1 cellular context compared by ENCODE assay signal in the genomic region with DNA sequence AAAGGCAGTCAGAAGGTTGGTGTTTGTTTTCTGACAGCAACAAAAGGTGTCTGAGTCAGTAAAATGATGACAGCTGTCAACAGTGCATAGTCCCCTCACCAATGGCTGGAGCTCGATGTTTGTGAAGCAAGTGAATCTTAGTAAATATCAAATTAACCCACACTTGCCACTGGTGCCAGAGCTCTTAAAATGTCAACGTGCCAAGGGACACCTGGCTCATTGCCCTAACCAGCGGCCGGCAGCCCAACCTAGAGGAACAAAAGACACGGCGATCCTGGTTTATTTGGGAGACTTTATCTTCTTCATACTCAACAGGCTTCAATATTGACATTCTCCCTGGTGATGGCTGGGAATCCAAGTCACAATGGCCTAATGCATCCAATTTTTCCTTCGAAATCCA.
TF ChIP-seq lines count a peak whose summit lies in the region.

No MANE protein-coding gene starts in this region.

TF ChIP-seq in HepG2, 621 proteins besides CTCF, POLR2A, EP300 and RAD21 (continued from another document):
- TF ChIP-seq, protein P1, sequence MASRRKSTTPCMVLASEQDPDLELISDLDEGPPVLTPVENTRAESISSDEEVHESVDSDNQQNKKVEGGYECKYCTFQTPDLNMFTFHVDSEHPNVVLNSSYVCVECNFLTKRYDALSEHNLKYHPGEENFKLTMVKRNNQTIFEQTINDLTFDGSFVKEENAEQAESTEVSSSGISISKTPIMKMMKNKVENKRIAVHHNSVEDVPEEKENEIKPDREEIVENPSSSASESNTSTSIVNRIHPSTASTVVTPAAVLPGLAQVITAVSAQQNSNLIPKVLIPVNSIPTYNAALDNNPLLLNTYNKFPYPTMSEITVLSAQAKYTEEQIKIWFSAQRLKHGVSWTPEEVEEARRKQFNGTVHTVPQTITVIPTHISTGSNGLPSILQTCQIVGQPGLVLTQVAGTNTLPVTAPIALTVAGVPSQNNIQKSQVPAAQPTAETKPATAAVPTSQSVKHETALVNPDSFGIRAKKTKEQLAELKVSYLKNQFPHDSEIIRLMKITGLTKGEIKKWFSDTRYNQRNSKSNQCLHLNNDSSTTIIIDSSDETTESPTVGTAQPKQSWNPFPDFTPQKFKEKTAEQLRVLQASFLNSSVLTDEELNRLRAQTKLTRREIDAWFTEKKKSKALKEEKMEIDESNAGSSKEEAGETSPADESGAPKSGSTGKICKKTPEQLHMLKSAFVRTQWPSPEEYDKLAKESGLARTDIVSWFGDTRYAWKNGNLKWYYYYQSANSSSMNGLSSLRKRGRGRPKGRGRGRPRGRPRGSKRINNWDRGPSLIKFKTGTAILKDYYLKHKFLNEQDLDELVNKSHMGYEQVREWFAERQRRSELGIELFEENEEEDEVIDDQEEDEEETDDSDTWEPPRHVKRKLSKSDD (CRISPR knock-in tag; IDR thresholded peaks at IDR 0.05; ENCODE audit: low read depth) = no peak
- TF ChIP-seq, protein P2, sequence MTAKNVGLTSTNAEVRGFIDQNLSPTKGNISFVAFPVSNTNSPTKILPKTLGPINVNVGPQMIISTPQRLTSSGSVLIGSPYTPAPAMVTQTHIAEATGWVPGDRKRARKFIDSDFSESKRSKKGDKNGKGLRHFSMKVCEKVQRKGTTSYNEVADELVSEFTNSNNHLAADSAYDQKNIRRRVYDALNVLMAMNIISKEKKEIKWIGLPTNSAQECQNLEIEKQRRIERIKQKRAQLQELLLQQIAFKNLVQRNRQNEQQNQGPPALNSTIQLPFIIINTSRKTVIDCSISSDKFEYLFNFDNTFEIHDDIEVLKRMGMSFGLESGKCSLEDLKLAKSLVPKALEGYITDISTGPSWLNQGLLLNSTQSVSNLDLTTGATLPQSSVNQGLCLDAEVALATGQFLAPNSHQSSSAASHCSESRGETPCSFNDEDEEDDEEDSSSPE (CRISPR knock-in tag; IDR thresholded peaks at IDR 0.05) = no peak
- TF ChIP-seq ZNF598 (CRISPR knock-in tag; IDR thresholded peaks at IDR 0.05; ENCODE audit: borderline replicate concordance) (no peak), NFYB (CRISPR knock-in tag; IDR thresholded peaks at IDR 0.05) (no peak)
